Comparison of ENCODE assay signal across 7 cellular contexts in the genomic region with DNA sequence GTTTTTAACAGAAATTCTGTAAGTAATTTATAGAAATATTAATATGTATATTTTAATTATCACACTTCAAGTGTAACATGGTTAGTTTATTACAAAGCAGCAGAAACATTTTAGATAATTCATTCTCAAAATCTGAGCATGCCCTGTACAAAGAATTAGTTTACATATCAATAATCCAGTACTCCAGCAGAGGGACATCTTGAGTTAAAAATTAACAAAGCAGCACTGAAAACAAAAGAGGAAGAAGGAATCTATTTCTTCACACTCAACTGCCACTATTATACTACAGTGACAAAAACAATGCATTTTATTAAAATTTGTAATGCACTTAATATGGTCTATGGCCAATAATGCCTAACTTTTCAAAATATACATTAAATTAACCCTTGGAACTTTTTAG.
DNase-seq lines count a peak whose midpoint lies in the region; ATAC-seq and TF ChIP-seq lines count a peak whose summit lies in the region.

No MANE protein-coding gene starts in this region.

- H3K36me3 ChIP-seq in GM23338 (ENCODE audit: insufficient read depth) = no peaks in the 10 kb centered on the region

- TF ChIP-seq CTCF in GM23338 (conservative IDR thresholded peaks at IDR 0.05; ENCODE audit: low read depth in 2 of 2) = peak; percentile 40 to 41
- peak; percentile 24 for TF ChIP-seq CTCF in retinal pigment epithelial cell (conservative IDR thresholded peaks at IDR 0.05; ENCODE audit: low read depth, low read length)

- H3K4me1 Mint-ChIP-seq in GM23338 = no peaks in the 10 kb centered on the region; the same call in 2 of the 3 replicates
- H3K4me1 Mint-ChIP-seq in effector memory CD8-positive, alpha-beta T cell (ENCODE audit: low read depth in 2 of 2) = no peaks in the 10 kb centered on the region
- no peaks in the 10 kb centered on the region for H3K4me1 Mint-ChIP-seq in activated naive CD8-positive, alpha-beta T cell treated with anti-CD3 and anti-CD28 coated beads for 36 hours

- H3K27ac Mint-ChIP-seq in GM23338 = no peak overlapping the region
- no peak overlapping the region for H3K27ac Mint-ChIP-seq in effector memory CD8-positive, alpha-beta T cell
- no peak overlapping the region for H3K27ac Mint-ChIP-seq in activated naive CD8-positive, alpha-beta T cell treated with anti-CD3 and anti-CD28 coated beads for 36 hours

- no peak overlapping the region for H3K27ac ChIP-seq in GM23338 (ENCODE audit: low read depth)

- no peak overlapping the region for H3K4me3 ChIP-seq in GM23338
- H3K4me3 ChIP-seq in retinal pigment epithelial cell (ENCODE audit: low read length) = no peak overlapping the region

- H3K4me1 ChIP-seq in GM23338 (ENCODE audit: insufficient read depth) = no peaks in the 10 kb centered on the region

- no peaks in the 10 kb centered on the region for H3F3A ChIP-seq in GM23338 (replicated peaks; ENCODE audit: low read depth)

- no peak overlapping the region for H3K4me2 ChIP-seq in GM23338

- peaks cover under 1% of the 10 kb centered on the region for H3K27me3 Mint-ChIP-seq in GM23338 (ENCODE audit: insufficient read depth, low read depth, poor library complexity)
- H3K27me3 Mint-ChIP-seq in effector memory CD8-positive, alpha-beta T cell = no peaks in the 10 kb centered on the region
- no peaks in the 10 kb centered on the region for H3K27me3 Mint-ChIP-seq in activated naive CD8-positive, alpha-beta T cell treated with anti-CD3 and anti-CD28 coated beads for 36 hours

- no peaks in the 10 kb centered on the region for H3K9me3 Mint-ChIP-seq in GM23338
- no peaks in the 10 kb centered on the region for H3K9me3 Mint-ChIP-seq in effector memory CD8-positive, alpha-beta T cell
- no peaks in the 10 kb centered on the region for H3K9me3 Mint-ChIP-seq in activated naive CD8-positive, alpha-beta T cell treated with anti-CD3 and anti-CD28 coated beads for 36 hours

- no peak overlapping the region for H3K4me3 Mint-ChIP-seq in GM23338
- no peak overlapping the region for H3K4me3 Mint-ChIP-seq in effector memory CD8-positive, alpha-beta T cell
- H3K4me3 Mint-ChIP-seq in activated naive CD8-positive, alpha-beta T cell treated with anti-CD3 and anti-CD28 coated beads for 36 hours = no peak overlapping the region

- ATAC-seq in GM23338 (no peak), HG03139 (IDR thresholded peaks at IDR 0.05; ENCODE audit: unreplicated experiment) (no peak)
- ATAC-seq in effector memory CD8-positive, alpha-beta T cell (replicated peaks) = no peak

- no peaks in the 10 kb centered on the region for H3K9me2 ChIP-seq in GM23338 (ENCODE audit: insufficient read depth)

- H2AFZ ChIP-seq in GM23338 = no peak overlapping the region

- no peaks in the 10 kb centered on the region for H3K36me3 Mint-ChIP-seq in GM23338 (ENCODE audit: low read depth)
- no peaks in the 10 kb centered on the region for H3K36me3 Mint-ChIP-seq in effector memory CD8-positive, alpha-beta T cell (ENCODE audit: insufficient read depth)
- H3K36me3 Mint-ChIP-seq in activated naive CD8-positive, alpha-beta T cell treated with anti-CD3 and anti-CD28 coated beads for 36 hours = no peaks in the 10 kb centered on the region

- DNase-seq in GM23338 (ENCODE audit: low spot score) (peak; percentile 34), NCI-H1417 treated with DMSO at 0.1 percent for 48 hours (lab: John Stamatoyannopoulos, UW) (peak; percentile 41), dermis blood vessel endothelial cell (peak; percentile 54), retinal pigment epithelial cell (ENCODE audit: low read depth) (peak; percentile 0)
- DNase-seq in effector memory CD8-positive, alpha-beta T cell = no peak
- DNase-seq in activated naive CD8-positive, alpha-beta T cell treated with anti-CD3 and anti-CD28 coated beads for 36 hours = no peak

- no peaks in the 10 kb centered on the region for H3K27me3 ChIP-seq in GM23338 (ENCODE audit: insufficient read depth)

- no peaks in the 10 kb centered on the region for H4K20me1 ChIP-seq in GM23338 (replicated peaks; ENCODE audit: insufficient read depth)

- H3K79me2 ChIP-seq in GM23338 (replicated peaks; ENCODE audit: insufficient read depth) = no peaks in the 10 kb centered on the region

TF ChIP-seq in GM23338, 12 proteins besides CTCF, POLR2A, EP300 and RAD21:
- TF ChIP-seq ZNF114 (CRISPR knock-in tag; IDR thresholded peaks at IDR 0.05) = no peak
- TF ChIP-seq NANOG (IDR thresholded peaks at IDR 0.05; ENCODE audit: borderline replicate concordance) = no peak
- TF ChIP-seq POLR2AphosphoS5 (IDR thresholded peaks at IDR 0.05; ENCODE audit: low read depth) = no peak
- no peak for TF ChIP-seq EZH2phosphoT487 (IDR thresholded peaks at IDR 0.05; ENCODE audit: unreplicated experiment)
- TF ChIP-seq, protein P1, sequence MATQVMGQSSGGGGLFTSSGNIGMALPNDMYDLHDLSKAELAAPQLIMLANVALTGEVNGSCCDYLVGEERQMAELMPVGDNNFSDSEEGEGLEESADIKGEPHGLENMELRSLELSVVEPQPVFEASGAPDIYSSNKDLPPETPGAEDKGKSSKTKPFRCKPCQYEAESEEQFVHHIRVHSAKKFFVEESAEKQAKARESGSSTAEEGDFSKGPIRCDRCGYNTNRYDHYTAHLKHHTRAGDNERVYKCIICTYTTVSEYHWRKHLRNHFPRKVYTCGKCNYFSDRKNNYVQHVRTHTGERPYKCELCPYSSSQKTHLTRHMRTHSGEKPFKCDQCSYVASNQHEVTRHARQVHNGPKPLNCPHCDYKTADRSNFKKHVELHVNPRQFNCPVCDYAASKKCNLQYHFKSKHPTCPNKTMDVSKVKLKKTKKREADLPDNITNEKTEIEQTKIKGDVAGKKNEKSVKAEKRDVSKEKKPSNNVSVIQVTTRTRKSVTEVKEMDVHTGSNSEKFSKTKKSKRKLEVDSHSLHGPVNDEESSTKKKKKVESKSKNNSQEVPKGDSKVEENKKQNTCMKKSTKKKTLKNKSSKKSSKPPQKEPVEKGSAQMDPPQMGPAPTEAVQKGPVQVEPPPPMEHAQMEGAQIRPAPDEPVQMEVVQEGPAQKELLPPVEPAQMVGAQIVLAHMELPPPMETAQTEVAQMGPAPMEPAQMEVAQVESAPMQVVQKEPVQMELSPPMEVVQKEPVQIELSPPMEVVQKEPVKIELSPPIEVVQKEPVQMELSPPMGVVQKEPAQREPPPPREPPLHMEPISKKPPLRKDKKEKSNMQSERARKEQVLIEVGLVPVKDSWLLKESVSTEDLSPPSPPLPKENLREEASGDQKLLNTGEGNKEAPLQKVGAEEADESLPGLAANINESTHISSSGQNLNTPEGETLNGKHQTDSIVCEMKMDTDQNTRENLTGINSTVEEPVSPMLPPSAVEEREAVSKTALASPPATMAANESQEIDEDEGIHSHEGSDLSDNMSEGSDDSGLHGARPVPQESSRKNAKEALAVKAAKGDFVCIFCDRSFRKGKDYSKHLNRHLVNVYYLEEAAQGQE (IDR thresholded peaks at IDR 0.05; ENCODE audit: unreplicated experiment) = no peak

Comparison
In these comparisons a context has a peak if more than half of its experiments do, and no peak if none do; other contexts are left out.
1. DNase-seq: peak in GM23338 (single experiment), NCI-H1417 treated with DMSO at 0.1 percent for 48 hours (single experiment), dermis blood vessel endothelial cell (single experiment) and retinal pigment epithelial cell (single experiment); none in effector memory CD8-positive, alpha-beta T cell (0 of 3) and activated naive CD8-positive, alpha-beta T cell treated with anti-CD3 and anti-CD28 coated beads for 36 hours (single experiment).